In genomic region chr16:88628512-88628974, GRCh38 we compare ENCODE assay signal across 1 cellular context.
TF ChIP-seq lines count a peak whose summit lies in the region.

No MANE protein-coding gene starts in this region.

TF ChIP-seq in HepG2, 621 proteins besides CTCF, POLR2A, EP300 and RAD21 (continued from another document and continues in another):
- TF ChIP-seq ZNF639 (CRISPR knock-in tag; conservative IDR thresholded peaks at IDR 0.05) (no peak), ZNF614 (CRISPR knock-in tag; IDR thresholded peaks at IDR 0.05; ENCODE audit: borderline replicate concordance) (no peak), ZNF124 (CRISPR knock-in tag; IDR thresholded peaks at IDR 0.05) (no peak), HNF4A (CRISPR knock-in tag; IDR thresholded peaks at IDR 0.05) (0 out of 2 replicates have a peak, but pooled peaks have one; percentile 7), SMC3 (IDR thresholded peaks at IDR 0.05; ENCODE audit: low read length) (peak; percentile 11; the same call in 1 of the 2 replicates), ZNF180 (CRISPR knock-in tag; IDR thresholded peaks at IDR 0.05; ENCODE audit: borderline replicate concordance, low read depth) (no peak), SKI (IDR thresholded peaks at IDR 0.05; ENCODE audit: partially characterized antibody) (peak; percentile 40), ZNF816 (CRISPR knock-in tag; IDR thresholded peaks at IDR 0.05; ENCODE audit: borderline replicate concordance) (no peak), ZNF782 (CRISPR knock-in tag; IDR thresholded peaks at IDR 0.05; ENCODE audit: borderline replicate concordance) (no peak), ZNF850 (CRISPR knock-in tag; conservative IDR thresholded peaks at IDR 0.05) (no peak), ZNF263 (CRISPR knock-in tag; IDR thresholded peaks at IDR 0.05) (peak; percentile 39; the same call in 1 of the 2 replicates), ZNF687 (CRISPR knock-in tag; IDR thresholded peaks at IDR 0.05) (peak; percentile 67), MEIS2 (CRISPR knock-in tag; IDR thresholded peaks at IDR 0.05) (no peak), ZMYM4 (CRISPR knock-in tag; IDR thresholded peaks at IDR 0.05) (peak; percentile 39; the same call in 1 of the 2 replicates), ZMYM2 (CRISPR knock-in tag; IDR thresholded peaks at IDR 0.05) (no peak), CAMTA2 (CRISPR knock-in tag; IDR thresholded peaks at IDR 0.05; ENCODE audit: borderline replicate concordance) (no peak), GZF1 (CRISPR knock-in tag; IDR thresholded peaks at IDR 0.05) (no peak), THAP7 (CRISPR knock-in tag; IDR thresholded peaks at IDR 0.05) (no peak), ZBTB38 (CRISPR knock-in tag; IDR thresholded peaks at IDR 0.05) (peak; percentile 99), FOXO4 (CRISPR knock-in tag; conservative IDR thresholded peaks at IDR 0.05) (no peak), NRL (CRISPR knock-in tag; IDR thresholded peaks at IDR 0.05; ENCODE audit: borderline replicate concordance) (no peak), DR1 (CRISPR knock-in tag; IDR thresholded peaks at IDR 0.05) (no peak), ZNF768 (CRISPR knock-in tag; IDR thresholded peaks at IDR 0.05) (peak; percentile 13; the same call in 1 of the 2 replicates), ZNF607 (CRISPR knock-in tag; IDR thresholded peaks at IDR 0.05; ENCODE audit: borderline replicate concordance) (no peak), ZNF280B (CRISPR knock-in tag; IDR thresholded peaks at IDR 0.05; ENCODE audit: borderline replicate concordance) (0 out of 2 replicates have a peak, but pooled peaks have one; percentile 23), ZNF552 (CRISPR knock-in tag; IDR thresholded peaks at IDR 0.05; ENCODE audit: borderline replicate concordance) (no peak), KLF12 (CRISPR knock-in tag; IDR thresholded peaks at IDR 0.05; ENCODE audit: borderline replicate concordance) (no peak)
- TF ChIP-seq, protein P1, sequence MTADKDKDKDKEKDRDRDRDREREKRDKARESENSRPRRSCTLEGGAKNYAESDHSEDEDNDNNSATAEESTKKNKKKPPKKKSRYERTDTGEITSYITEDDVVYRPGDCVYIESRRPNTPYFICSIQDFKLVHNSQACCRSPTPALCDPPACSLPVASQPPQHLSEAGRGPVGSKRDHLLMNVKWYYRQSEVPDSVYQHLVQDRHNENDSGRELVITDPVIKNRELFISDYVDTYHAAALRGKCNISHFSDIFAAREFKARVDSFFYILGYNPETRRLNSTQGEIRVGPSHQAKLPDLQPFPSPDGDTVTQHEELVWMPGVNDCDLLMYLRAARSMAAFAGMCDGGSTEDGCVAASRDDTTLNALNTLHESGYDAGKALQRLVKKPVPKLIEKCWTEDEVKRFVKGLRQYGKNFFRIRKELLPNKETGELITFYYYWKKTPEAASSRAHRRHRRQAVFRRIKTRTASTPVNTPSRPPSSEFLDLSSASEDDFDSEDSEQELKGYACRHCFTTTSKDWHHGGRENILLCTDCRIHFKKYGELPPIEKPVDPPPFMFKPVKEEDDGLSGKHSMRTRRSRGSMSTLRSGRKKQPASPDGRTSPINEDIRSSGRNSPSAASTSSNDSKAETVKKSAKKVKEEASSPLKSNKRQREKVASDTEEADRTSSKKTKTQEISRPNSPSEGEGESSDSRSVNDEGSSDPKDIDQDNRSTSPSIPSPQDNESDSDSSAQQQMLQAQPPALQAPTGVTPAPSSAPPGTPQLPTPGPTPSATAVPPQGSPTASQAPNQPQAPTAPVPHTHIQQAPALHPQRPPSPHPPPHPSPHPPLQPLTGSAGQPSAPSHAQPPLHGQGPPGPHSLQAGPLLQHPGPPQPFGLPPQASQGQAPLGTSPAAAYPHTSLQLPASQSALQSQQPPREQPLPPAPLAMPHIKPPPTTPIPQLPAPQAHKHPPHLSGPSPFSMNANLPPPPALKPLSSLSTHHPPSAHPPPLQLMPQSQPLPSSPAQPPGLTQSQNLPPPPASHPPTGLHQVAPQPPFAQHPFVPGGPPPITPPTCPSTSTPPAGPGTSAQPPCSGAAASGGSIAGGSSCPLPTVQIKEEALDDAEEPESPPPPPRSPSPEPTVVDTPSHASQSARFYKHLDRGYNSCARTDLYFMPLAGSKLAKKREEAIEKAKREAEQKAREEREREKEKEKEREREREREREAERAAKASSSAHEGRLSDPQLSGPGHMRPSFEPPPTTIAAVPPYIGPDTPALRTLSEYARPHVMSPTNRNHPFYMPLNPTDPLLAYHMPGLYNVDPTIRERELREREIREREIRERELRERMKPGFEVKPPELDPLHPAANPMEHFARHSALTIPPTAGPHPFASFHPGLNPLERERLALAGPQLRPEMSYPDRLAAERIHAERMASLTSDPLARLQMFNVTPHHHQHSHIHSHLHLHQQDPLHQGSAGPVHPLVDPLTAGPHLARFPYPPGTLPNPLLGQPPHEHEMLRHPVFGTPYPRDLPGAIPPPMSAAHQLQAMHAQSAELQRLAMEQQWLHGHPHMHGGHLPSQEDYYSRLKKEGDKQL (CRISPR knock-in tag; IDR thresholded peaks at IDR 0.05; ENCODE audit: low read depth) = no peak
- TF ChIP-seq, protein P2, sequence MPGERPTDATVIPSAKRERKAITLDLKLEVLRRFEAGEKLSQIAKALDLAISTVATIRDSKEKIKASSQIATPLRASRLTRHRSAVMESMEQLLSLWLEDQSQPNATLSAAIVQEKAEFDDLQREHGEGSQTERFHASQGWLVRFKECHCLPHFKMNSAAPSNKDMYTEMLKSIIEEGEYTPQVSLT (CRISPR knock-in tag; IDR thresholded peaks at IDR 0.05; ENCODE audit: borderline replicate concordance, low read depth) = no peak
- TF ChIP-seq, protein P3, sequence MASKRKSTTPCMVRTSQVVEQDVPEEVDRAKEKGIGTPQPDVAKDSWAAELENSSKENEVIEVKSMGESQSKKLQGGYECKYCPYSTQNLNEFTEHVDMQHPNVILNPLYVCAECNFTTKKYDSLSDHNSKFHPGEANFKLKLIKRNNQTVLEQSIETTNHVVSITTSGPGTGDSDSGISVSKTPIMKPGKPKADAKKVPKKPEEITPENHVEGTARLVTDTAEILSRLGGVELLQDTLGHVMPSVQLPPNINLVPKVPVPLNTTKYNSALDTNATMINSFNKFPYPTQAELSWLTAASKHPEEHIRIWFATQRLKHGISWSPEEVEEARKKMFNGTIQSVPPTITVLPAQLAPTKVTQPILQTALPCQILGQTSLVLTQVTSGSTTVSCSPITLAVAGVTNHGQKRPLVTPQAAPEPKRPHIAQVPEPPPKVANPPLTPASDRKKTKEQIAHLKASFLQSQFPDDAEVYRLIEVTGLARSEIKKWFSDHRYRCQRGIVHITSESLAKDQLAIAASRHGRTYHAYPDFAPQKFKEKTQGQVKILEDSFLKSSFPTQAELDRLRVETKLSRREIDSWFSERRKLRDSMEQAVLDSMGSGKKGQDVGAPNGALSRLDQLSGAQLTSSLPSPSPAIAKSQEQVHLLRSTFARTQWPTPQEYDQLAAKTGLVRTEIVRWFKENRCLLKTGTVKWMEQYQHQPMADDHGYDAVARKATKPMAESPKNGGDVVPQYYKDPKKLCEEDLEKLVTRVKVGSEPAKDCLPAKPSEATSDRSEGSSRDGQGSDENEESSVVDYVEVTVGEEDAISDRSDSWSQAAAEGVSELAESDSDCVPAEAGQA (IDR thresholded peaks at IDR 0.05; ENCODE audit: low read depth) = no peak
- TF ChIP-seq, protein P3 (CRISPR knock-in tag; IDR thresholded peaks at IDR 0.05; ENCODE audit: borderline replicate concordance) = no peak
- TF ChIP-seq, protein P4, sequence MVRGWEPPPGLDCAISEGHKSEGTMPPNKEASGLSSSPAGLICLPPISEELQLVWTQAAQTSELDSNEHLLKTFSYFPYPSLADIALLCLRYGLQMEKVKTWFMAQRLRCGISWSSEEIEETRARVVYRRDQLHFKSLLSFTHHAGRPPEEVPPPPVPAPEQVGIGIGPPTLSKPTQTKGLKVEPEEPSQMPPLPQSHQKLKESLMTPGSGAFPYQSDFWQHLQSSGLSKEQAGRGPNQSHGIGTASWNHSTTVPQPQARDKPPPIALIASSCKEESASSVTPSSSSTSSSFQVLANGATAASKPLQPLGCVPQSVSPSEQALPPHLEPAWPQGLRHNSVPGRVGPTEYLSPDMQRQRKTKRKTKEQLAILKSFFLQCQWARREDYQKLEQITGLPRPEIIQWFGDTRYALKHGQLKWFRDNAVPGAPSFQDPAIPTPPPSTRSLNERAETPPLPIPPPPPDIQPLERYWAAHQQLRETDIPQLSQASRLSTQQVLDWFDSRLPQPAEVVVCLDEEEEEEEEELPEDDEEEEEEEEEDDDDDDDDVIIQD (CRISPR knock-in tag; IDR thresholded peaks at IDR 0.05; ENCODE audit: low read depth) = 0 out of 2 replicates have a peak, but pooled peaks have one; percentile 23
- TF ChIP-seq, protein P5, sequence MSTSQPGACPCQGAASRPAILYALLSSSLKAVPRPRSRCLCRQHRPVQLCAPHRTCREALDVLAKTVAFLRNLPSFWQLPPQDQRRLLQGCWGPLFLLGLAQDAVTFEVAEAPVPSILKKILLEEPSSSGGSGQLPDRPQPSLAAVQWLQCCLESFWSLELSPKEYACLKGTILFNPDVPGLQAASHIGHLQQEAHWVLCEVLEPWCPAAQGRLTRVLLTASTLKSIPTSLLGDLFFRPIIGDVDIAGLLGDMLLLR (CRISPR knock-in tag; IDR thresholded peaks at IDR 0.05) = no peak
